In the genomic region with DNA sequence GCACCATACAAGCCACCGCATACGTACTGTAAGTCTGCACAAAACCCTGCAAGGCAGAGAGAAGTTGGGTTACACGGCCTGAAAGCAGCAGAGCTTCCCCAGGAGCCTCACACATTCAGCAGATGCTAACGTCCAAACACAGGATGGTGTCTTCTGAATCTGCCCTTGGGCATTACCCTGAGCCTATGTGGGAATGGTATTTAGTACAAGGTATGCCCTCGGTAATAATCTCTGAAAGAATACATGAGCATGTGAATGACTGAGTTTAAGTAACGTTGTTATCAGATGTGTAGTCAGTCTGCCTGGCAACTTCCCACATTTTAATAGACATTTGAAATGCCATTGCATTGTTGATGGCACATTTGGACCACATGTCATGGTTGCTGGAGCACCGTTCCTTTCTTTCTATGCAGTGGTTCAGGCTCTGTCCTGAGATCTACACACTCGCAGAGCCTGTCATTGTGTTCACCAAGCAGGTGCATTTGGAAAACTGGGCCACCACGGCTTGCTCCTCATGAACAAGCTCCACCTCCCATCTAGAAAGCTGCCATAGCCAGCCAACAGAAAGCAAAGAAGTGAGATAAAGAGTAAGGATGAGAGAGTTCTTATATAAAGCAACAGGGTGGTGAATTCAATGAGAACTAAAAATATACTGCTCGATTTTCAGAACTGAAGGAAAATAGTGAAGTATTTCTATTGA, we compare ENCODE assay signal across 36 cellular contexts.
"Had no signal": no experiment of that assay in that cellular context is flagged by ENCODE, and none has a peak within 500 bp of the region (broad histone marks: within the 10 kb centered on the region; RNA-seq: fewer than 3 reads in every experiment).

No MANE protein-coding gene starts in this region.

- H3K36me3 ChIP-seq: adrenal gland, ascending aorta, brain microvascular endothelial cell, breast epithelium, cardiac muscle cell had no signal

- H3K27me3 ChIP-seq: adrenal gland, ascending aorta, body of pancreas, brain microvascular endothelial cell had no signal

- ATAC-seq: activated naive CD4-positive, alpha-beta T cell treated with anti-CD3 and anti-CD28 coated beads, Interleukin-2, amount 50 U/mL, for 72 hours; activated naive CD8-positive, alpha-beta T cell treated with anti-CD3 and anti-CD28 coated beads, Interleukin-2, amount 50 U/mL, for 24 hours; activated T-cell treated with anti-CD3 and anti-CD28 coated beads, Interleukin-2, amount 50 U/mL, for 4 hours; activated T-cell treated with anti-CD3 and anti-CD28 coated beads, Interleukin-2, amount 50 U/mL, for 72 hours; activated T-helper 17 cell treated with anti-CD3 and anti-CD28 coated beads, Interleukin-2, amount 50 U/mL, for 72 hours; body of pancreas had no signal

- H3K9me3 ChIP-seq: adrenal gland, ascending aorta, body of pancreas, breast epithelium had no signal

- H3K27ac Mint-ChIP-seq: activated naive CD4-positive, alpha-beta T cell treated with anti-CD3 and anti-CD28 coated beads for 36 hours; activated naive CD4-positive, alpha-beta T cell treated with anti-CD3 and anti-CD28 coated beads, Interleukin-2, amount 10 ng/mL, durations not matched to agents 7 days and 5 days; activated naive CD4-positive, alpha-beta T cell treated with anti-CD3 and anti-CD28 coated beads, Interleukin-2, amount 50 U/mL, for 24 hours; activated naive CD4-positive, alpha-beta T cell treated with anti-CD3 and anti-CD28 coated beads, Interleukin-2, amount 50 U/mL, for 72 hours; activated naive CD8-positive, alpha-beta T cell; activated naive CD8-positive, alpha-beta T cell treated with anti-CD3 and anti-CD28 coated beads for 36 hours; activated naive CD8-positive, alpha-beta T cell treated with anti-CD3 and anti-CD28 coated beads, Interleukin-2, amount 10 ng/mL, durations not matched to agents 7 days and 5 days; activated naive CD8-positive, alpha-beta T cell treated with anti-CD3 and anti-CD28 coated beads, Interleukin-2, amount 50 U/mL, for 24 hours; activated T-cell treated with anti-CD3 and anti-CD28 coated beads, Interleukin-2, amount 50 U/mL, for 24 hours; activated T-cell treated with anti-CD3 and anti-CD28 coated beads, Interleukin-2, amount 50 U/mL, for 72 hours; activated T-helper 1 cell treated with anti-CD3 and anti-CD28 coated beads, Interleukin-12 subunit alpha, Interleukin-12 subunit beta, Interleukin-2, Interleukin-4 antibody, amounts not matched to agents 30 ng/mL and 10 ng/mL and 1 ng/mL, durations not matched to agents 14 hours and 24 hours and 36 hours; activated T-helper 17 cell treated with anti-CD3 and anti-CD28 coated beads, Interleukin-2, amount 50 U/mL, for 72 hours; brain had no signal

- H3K4me3 ChIP-seq: adrenal gland, ascending aorta, body of pancreas, breast epithelium, cardiac muscle cell had no signal

- H3K4me1 Mint-ChIP-seq: activated naive CD4-positive, alpha-beta T cell treated with anti-CD3 and anti-CD28 coated beads, Interleukin-2, amount 10 ng/mL, durations not matched to agents 7 days and 5 days; activated naive CD4-positive, alpha-beta T cell treated with anti-CD3 and anti-CD28 coated beads, Interleukin-2, amount 50 U/mL, for 24 hours; activated naive CD8-positive, alpha-beta T cell treated with anti-CD3 and anti-CD28 coated beads for 36 hours; activated naive CD8-positive, alpha-beta T cell treated with anti-CD3 and anti-CD28 coated beads, Interleukin-2, amount 10 ng/mL, durations not matched to agents 7 days and 5 days; activated naive CD8-positive, alpha-beta T cell treated with anti-CD3 and anti-CD28 coated beads, Interleukin-2, amount 50 U/mL, for 24 hours; activated T-helper 17 cell treated with anti-CD3 and anti-CD28 coated beads, Interleukin-2, amount 50 U/mL, for 72 hours; brain; central memory CD8-positive, alpha-beta T cell had no signal

- H3K9me3 Mint-ChIP-seq: activated naive CD4-positive, alpha-beta T cell treated with anti-CD3 and anti-CD28 coated beads for 36 hours; activated naive CD4-positive, alpha-beta T cell treated with anti-CD3 and anti-CD28 coated beads, Interleukin-2, amount 10 ng/mL, durations not matched to agents 7 days and 5 days; activated naive CD4-positive, alpha-beta T cell treated with anti-CD3 and anti-CD28 coated beads, Interleukin-2, amount 50 U/mL, for 24 hours; activated naive CD4-positive, alpha-beta T cell treated with anti-CD3 and anti-CD28 coated beads, Interleukin-2, amount 50 U/mL, for 72 hours; activated naive CD8-positive, alpha-beta T cell treated with anti-CD3 and anti-CD28 coated beads for 36 hours; activated naive CD8-positive, alpha-beta T cell treated with anti-CD3 and anti-CD28 coated beads, Interleukin-2, amount 50 U/mL, for 24 hours; activated T-cell treated with anti-CD3 and anti-CD28 coated beads, Interleukin-2, amount 50 U/mL, for 24 hours; activated T-cell treated with anti-CD3 and anti-CD28 coated beads, Interleukin-2, amount 50 U/mL, for 4 hours; activated T-cell treated with anti-CD3 and anti-CD28 coated beads, Interleukin-2, amount 50 U/mL, for 72 hours; activated T-helper 17 cell treated with anti-CD3 and anti-CD28 coated beads, Interleukin-2, amount 50 U/mL, for 72 hours; central memory CD8-positive, alpha-beta T cell had no signal

- H3K36me3 Mint-ChIP-seq: activated naive CD4-positive, alpha-beta T cell treated with anti-CD3 and anti-CD28 coated beads, Interleukin-2, amount 10 ng/mL, durations not matched to agents 7 days and 5 days; activated naive CD4-positive, alpha-beta T cell treated with anti-CD3 and anti-CD28 coated beads, Interleukin-2, amount 50 U/mL, for 24 hours; activated naive CD8-positive, alpha-beta T cell; activated naive CD8-positive, alpha-beta T cell treated with anti-CD3 and anti-CD28 coated beads for 36 hours; activated naive CD8-positive, alpha-beta T cell treated with anti-CD3 and anti-CD28 coated beads, Interleukin-2, amount 10 ng/mL, durations not matched to agents 7 days and 5 days; brain had no signal

- DNase-seq: activated effector memory CD4-positive, alpha-beta T cell treated with anti-CD3 and anti-CD28 coated beads, Interleukin-2, amount 50 U/mL, for 16 hours; activated effector memory CD4-positive, alpha-beta T cell treated with Interleukin-2 at 50 U/mL for 16 hours; activated gamma-delta T cell; activated gamma-delta T cell treated with Interleukin-2 at 50 U/mL for 16 hours; activated naive CD4-positive, alpha-beta T cell; activated naive CD4-positive, alpha-beta T cell treated with anti-CD3 and anti-CD28 coated beads for 36 hours; activated naive CD4-positive, alpha-beta T cell treated with anti-CD3 and anti-CD28 coated beads, Interleukin-2, amount 10 ng/mL, durations not matched to agents 7 days and 5 days; activated naive CD4-positive, alpha-beta T cell treated with anti-CD3 and anti-CD28 coated beads, Interleukin-2, amount 50 U/mL, for 16 hours; activated naive CD8-positive, alpha-beta T cell treated with anti-CD3 and anti-CD28 coated beads for 36 hours; activated naive CD8-positive, alpha-beta T cell treated with anti-CD3 and anti-CD28 coated beads, Interleukin-2, amount 10 ng/mL, durations not matched to agents 7 days and 5 days; activated naive CD8-positive, alpha-beta T cell treated with anti-CD3 and anti-CD28 coated beads, Interleukin-2, amount 50 U/mL, for 24 hours; activated T-cell treated with anti-CD3 and anti-CD28 coated beads for 4 hours; activated T-cell treated with anti-CD3 and anti-CD28 coated beads, Interleukin-2, amount 50 U/mL, for 1 hour; activated T-cell treated with anti-CD3 and anti-CD28 coated beads, Interleukin-2, amount 50 U/mL, for 24 hours; activated T-cell treated with anti-CD3 and anti-CD28 coated beads, Interleukin-2, amount 50 U/mL, for 4 hours; activated T-cell treated with anti-CD3 and anti-CD28 coated beads, Interleukin-2, amount 50 U/mL, for 48 hours; activated T-cell treated with anti-CD3 and anti-CD28 coated beads, Interleukin-2, amount 50 U/mL, for 72 hours; adrenal gland; amniotic stem cell; amygdala; aorta; body of pancreas; brain microvascular endothelial cell; caudate nucleus; central memory CD4-positive, alpha-beta T cell; cerebellar nuclear complex had no signal

- H3K4me3 Mint-ChIP-seq: activated naive CD4-positive, alpha-beta T cell treated with anti-CD3 and anti-CD28 coated beads for 36 hours; activated naive CD4-positive, alpha-beta T cell treated with anti-CD3 and anti-CD28 coated beads, Interleukin-2, amount 10 ng/mL, durations not matched to agents 7 days and 5 days; activated naive CD4-positive, alpha-beta T cell treated with anti-CD3 and anti-CD28 coated beads, Interleukin-2, amount 50 U/mL, for 24 hours; activated naive CD8-positive, alpha-beta T cell; activated naive CD8-positive, alpha-beta T cell treated with anti-CD3 and anti-CD28 coated beads for 36 hours; activated naive CD8-positive, alpha-beta T cell treated with anti-CD3 and anti-CD28 coated beads, Interleukin-2, amount 10 ng/mL, durations not matched to agents 7 days and 5 days; activated naive CD8-positive, alpha-beta T cell treated with anti-CD3 and anti-CD28 coated beads, Interleukin-2, amount 50 U/mL, for 24 hours; activated T-cell treated with anti-CD3 and anti-CD28 coated beads, Interleukin-2, amount 50 U/mL, for 24 hours; activated T-cell treated with anti-CD3 and anti-CD28 coated beads, Interleukin-2, amount 50 U/mL, for 4 hours; activated T-cell treated with anti-CD3 and anti-CD28 coated beads, Interleukin-2, amount 50 U/mL, for 72 hours; activated T-helper 1 cell treated with anti-CD3 and anti-CD28 coated beads, Interleukin-12 subunit alpha, Interleukin-12 subunit beta, Interleukin-2, Interleukin-4 antibody, amounts not matched to agents 30 ng/mL and 10 ng/mL and 1 ng/mL, durations not matched to agents 14 hours and 24 hours and 36 hours; activated T-helper 17 cell treated with anti-CD3 and anti-CD28 coated beads, Interleukin-2, amount 50 U/mL, for 72 hours; brain; central memory CD8-positive, alpha-beta T cell had no signal

- H3K4me1 ChIP-seq: adrenal gland, ascending aorta, body of pancreas, breast epithelium had no signal

- H3K27ac ChIP-seq: adrenal gland, ascending aorta, body of pancreas, brain microvascular endothelial cell, breast epithelium, cardiac muscle cell had no signal
